In genomic region chr19:44817725-44818469, GRCh38 we compare ENCODE assay signal across 34 cellular contexts. TPM values are rescaled to one million over a fixed set of nuclear protein-coding genes. Genes with fewer than 3 reads are reported as not detected.
"Had no signal": no experiment of that assay in that cellular context is flagged by ENCODE, and none has a peak within 500 bp of the region (broad histone marks: within the 10 kb centered on the region; RNA-seq: fewer than 3 reads in every experiment).

No MANE protein-coding gene starts in this region.

- H3K4me2 ChIP-seq: smooth muscle cell had no signal

- H3K4me3 ChIP-seq: adrenal gland, body of pancreas, esophagus squamous epithelium, left ventricle myocardium inferior, lung, ovary, prostate gland, sigmoid colon, smooth muscle cell, transverse colon had no signal

- FAIRE-seq: colon, endometrium had no signal

- ATAC-seq: body of pancreas; natural killer cell treated with Interleukin-12 subunit alpha and Interleukin-12 subunit beta and Interleukin-15 and Interleukin-18, amount 100 ng/mL, for 72 hours; stimulated activated naive B cell treated with anti-CD40 and anti-IgM and Interleukin-4, amounts not matched to agents 10 μg/mL and 1 μg/mL and 100 μg/mL, for 72 hours had no signal

- H3K27me3 ChIP-seq: adrenal gland, body of pancreas, neutrophil, ovary, transverse colon had no signal

- DNase-seq: activated CD4-positive, alpha-beta T cell treated with anti-CD3 and anti-CD28 coated beads for 4 hours; activated CD4-positive, alpha-beta T cell treated with anti-CD3 and anti-CD28 coated beads, Interleukin-2, amount 50 U/mL, for 4 hours; activated CD8-positive, alpha-beta memory T cell treated with anti-CD3 and anti-CD28 coated beads for 24 hours; activated effector memory CD4-positive, alpha-beta T cell treated with Interleukin-2 at 50 U/mL for 16 hours; activated naive CD4-positive, alpha-beta T cell treated with Interleukin-2 at 50 U/mL for 16 hours; activated naive CD8-positive, alpha-beta T cell treated with anti-CD3 and anti-CD28 coated beads for 36 hours; adrenal gland; aorta; body of pancreas; effector CD8-positive, alpha-beta T cell; esophagus squamous epithelium; foreskin melanocyte; kidney glomerular epithelial cell; left ventricle myocardium inferior; mesendoderm; ovary; retina; sigmoid colon; stimulated activated CD4-positive, alpha-beta T cell treated with anti-CD3 and anti-CD28 coated beads, Interleukin-1b, Interleukin-23, amount 100 ng/mL, for 48 hours; stimulated activated naive B cell treated with anti-CD40 and anti-IgM and Interleukin-4, amounts not matched to agents 10 μg/mL and 1 μg/mL and 100 μg/mL, for 72 hours; T-helper 1 cell; transverse colon had no signal

- H3K9me3 ChIP-seq: adrenal gland, body of pancreas, esophagus squamous epithelium, left ventricle myocardium inferior, neutrophil, ovary, prostate gland, sigmoid colon, transverse colon had no signal

- H3K4me1 ChIP-seq: prostate gland had no signal

- H3K27ac ChIP-seq: adrenal gland, body of pancreas, epithelial cell of prostate, esophagus squamous epithelium, left ventricle myocardium inferior, neutrophil, ovary, prostate gland, sigmoid colon, transverse colon, VCaP had no signal

- H3K36me3 ChIP-seq: neutrophil, ovary, sigmoid colon, transverse colon had no signal

RNA-seq across cellular contexts. Expression of gene BCAM, which starts 9.0 kb away (rescaled TPM):
- total RNA-seq: activated naive CD8-positive, alpha-beta T cell treated with anti-CD3 and anti-CD28 coated beads for 36 hours; mononuclear cell; natural killer cell treated with Interleukin-12 subunit alpha and Interleukin-12 subunit beta and Interleukin-15 and Interleukin-18, amount 100 ng/mL, for 72 hours had no signal

RNA-seq across cellular contexts. Expression of gene CBLC, which starts 40.2 kb away (rescaled TPM):
- total RNA-seq: activated naive CD8-positive, alpha-beta T cell treated with anti-CD3 and anti-CD28 coated beads for 36 hours; aorta; glomerular endothelial cell; left ventricle myocardium inferior; mononuclear cell; natural killer cell treated with Interleukin-12 subunit alpha and Interleukin-12 subunit beta and Interleukin-15 and Interleukin-18, amount 100 ng/mL, for 72 hours; sigmoid colon; temporal lobe had no signal
